9 cellular contexts compared by ENCODE assay signal in genomic region chr2:69767034-69767433, GRCh38. TPM values are rescaled to one million over a fixed set of nuclear protein-coding genes. Genes with fewer than 3 reads are reported as not detected.
A peak's percentile ranks its signal among the peaks of the same experiment; 100 is the strongest.
DNase-seq lines count a peak whose midpoint lies in the region; ATAC-seq, FAIRE-seq and TF ChIP-seq lines count a peak whose summit lies in the region.
"Had no signal": no experiment of that assay in that cellular context is flagged by ENCODE, and none has a peak within 500 bp of the region (broad histone marks: within the 10 kb centered on the region; RNA-seq: fewer than 3 reads in every experiment).

No MANE protein-coding gene starts in this region.

- H4K5ac ChIP-seq in H1 (ENCODE audit: insufficient read length, low read depth, low read length), result no peak overlapping the region

- H3K9me3 ChIP-seq in Loucy (ENCODE audit: insufficient read depth, low read depth, low read length), result no peaks in the 10 kb centered on the region
- no peaks in the 10 kb centered on the region for H3K9me3 ChIP-seq in H1 (ENCODE audit: insufficient read depth in 2 of 2, low read depth in 1 of 2, low read length in 1 of 2)
- H3K9me3 ChIP-seq in PC-3 (ENCODE audit: low read length), result no peaks in the 10 kb centered on the region

- H2BK20ac ChIP-seq in H1 (ENCODE audit: low read length), result no peak overlapping the region

- WGBS in H1 (ENCODE audit: extremely low coverage in 1 of 2, insufficient coverage in 1 of 2, insufficient read length in 1 of 2, insufficient replicate concordance in 2 of 2, low coverage in 1 of 2, low lambda C conversion rate in 2 of 2, missing lambda C conversion rate in 1 of 2), 2 experiments, result 87% methylated on average over 3 of the region's 3 CpGs; no CpG with 5 or more reads in 1 of the 2 experiments

- H3K9me3 Mint-ChIP-seq in osteocyte (ENCODE audit: unreplicated experiment), result no peaks in the 10 kb centered on the region

- no peak for ATAC-seq in HG03025 (IDR thresholded peaks at IDR 0.05; ENCODE audit: low FRiP score, unreplicated experiment)
- no peak for ATAC-seq in HG02870 (IDR thresholded peaks at IDR 0.05; ENCODE audit: unreplicated experiment)
- ATAC-seq in PC-3, result no peak

- no peak overlapping the region for H3K23ac ChIP-seq in H1 (ENCODE audit: insufficient read length)

- peak; percentile 25 for TF ChIP-seq CTCF in Loucy (conservative IDR thresholded peaks at IDR 0.05; ENCODE audit: low read length)
- 0 out of 4 replicates have a peak, but pooled peaks of 1 of the 3 experiments have one; percentile 1 for TF ChIP-seq CTCF in H1 (IDR thresholded peaks at IDR 0.05; ENCODE audit: control extremely low read depth in 1 of 3, insufficient read depth in 1 of 3, low read depth in 1 of 3, low read length in 3 of 3)
- peak; percentile 33 for TF ChIP-seq CTCF in osteocyte (IDR thresholded peaks at IDR 0.05)
- no peak for TF ChIP-seq CTCF in PC-3 (conservative IDR thresholded peaks at IDR 0.05; ENCODE audit: low read depth, low read length)

- H2AK5ac ChIP-seq in H1 (ENCODE audit: low read depth, low read length), result no peak overlapping the region

- H2BK12ac ChIP-seq in H1 (ENCODE audit: low read depth, low read length), result no peak overlapping the region

- H3K36me3 ChIP-seq in Loucy (ENCODE audit: insufficient read depth, low read length) (no peaks in the 10 kb centered on the region), H1 (ENCODE audit: control insufficient read depth in 2 of 4, insufficient read depth in 4 of 4, low read length in 3 of 4) (no peaks in the 10 kb centered on the region; a peak in 1 of 8 replicates), PC-3 (ENCODE audit: low read depth, low read length) (0 out of 2 replicates have a peak, but pooled peaks cover 3% of the 10 kb centered on the region)

- H3K4me2 ChIP-seq in Loucy (ENCODE audit: low read depth, low read length, poor library complexity, severe bottlenecking) (no peak overlapping the region), H1 (ENCODE audit: insufficient read depth in 1 of 2, low read depth in 2 of 2, low read length in 2 of 2) (no peak overlapping the region), PC-3 (ENCODE audit: low read length) (no peak overlapping the region)

- H2BK5ac ChIP-seq in H1 (ENCODE audit: low read depth, low read length), result no peak overlapping the region

- H3K9me2 ChIP-seq in Loucy (replicated peaks; ENCODE audit: low read depth, low read length) (no peaks in the 10 kb centered on the region), PC-3 (replicated peaks; ENCODE audit: low read length) (no peaks in the 10 kb centered on the region)

- TF ChIP-seq POLR2A in H1 (IDR thresholded peaks at IDR 0.05; ENCODE audit: control extremely low read depth in 1 of 2, low read depth in 2 of 2, low read length in 2 of 2), result no peak

- no peak for TF ChIP-seq EP300 in H1 (IDR thresholded peaks at IDR 0.05; ENCODE audit: borderline replicate concordance in 1 of 2, low read depth in 2 of 2, low read length in 2 of 2)

- no peak overlapping the region for H3K56ac ChIP-seq in H1 (replicated peaks; ENCODE audit: insufficient read length, low read depth, low read length)

- H3K27ac Mint-ChIP-seq in osteocyte (ENCODE audit: unreplicated experiment), result peak overlapping the region; percentile 93

- H3K27ac ChIP-seq in H1 (ENCODE audit: low read depth, low read length) (no peak overlapping the region), PC-3 (ENCODE audit: low read length) (no peak overlapping the region)

- peak overlapping the region; percentile 39 for H3K4me3 Mint-ChIP-seq in osteocyte (ENCODE audit: unreplicated experiment)

- no peaks in the 10 kb centered on the region for H4K20me1 ChIP-seq in Loucy (ENCODE audit: insufficient read depth, low read length, poor library complexity, severe bottlenecking)
- H4K20me1 ChIP-seq in H1 (replicated peaks in 1 of 2; ENCODE audit: control insufficient read depth in 1 of 2, insufficient read depth in 2 of 2, low read length in 2 of 2), result no peaks in the 10 kb centered on the region
- no peaks in the 10 kb centered on the region for H4K20me1 ChIP-seq in PC-3 (ENCODE audit: low read length)

- no peak overlapping the region for H4K8ac ChIP-seq in H1 (ENCODE audit: extremely low read depth, insufficient read depth, low read length)

- BruUV-seq in PC-3 (replicated peaks; lab: Mats Ljungman, UMichigan), result no TSS peak

- peaks cover 7% of the 10 kb centered on the region for H3K36me3 Mint-ChIP-seq in osteocyte (ENCODE audit: unreplicated experiment)

- H3K9ac ChIP-seq in Loucy (ENCODE audit: low read depth, low read length, poor library complexity, severe bottlenecking), result no peak overlapping the region
- no peak overlapping the region for H3K9ac ChIP-seq in H1 (replicated peaks in 1 of 4; ENCODE audit: extremely low read depth in 1 of 4, low read depth in 3 of 4, low read length in 3 of 4)
- H3K9ac ChIP-seq in PC-3 (ENCODE audit: low read length), result no peak overlapping the region

- H2BK15ac ChIP-seq in H1 (ENCODE audit: low read length), result no peak overlapping the region

- H3K18ac ChIP-seq in H1 (ENCODE audit: extremely low read depth, low read length), result no peak overlapping the region

- H3K79me2 ChIP-seq in Loucy (ENCODE audit: insufficient read depth, low read length), result no peaks in the 10 kb centered on the region
- no peaks in the 10 kb centered on the region for H3K79me2 ChIP-seq in H1 (ENCODE audit: control insufficient read depth in 1 of 2, insufficient read depth in 2 of 2, low read length in 2 of 2)
- H3K79me2 ChIP-seq in PC-3 (ENCODE audit: low read length), result peaks cover 24% of the 10 kb centered on the region; the same call in 1 of the 2 replicates

- FAIRE-seq in H1 (lab: Jason Lieb, UNC) (no peak), GM19239 (lab: Jason Lieb, UNC) (no peak)

- TF ChIP-seq RAD21 in H1 (IDR thresholded peaks at IDR 0.05 in 1 of 2, conservative IDR thresholded peaks at IDR 0.05 in 1 of 2; ENCODE audit: low read depth in 2 of 2, low read length in 2 of 2), result 0 out of 4 replicates have a peak, but pooled peaks have one; percentile 2 to 13

- peaks cover 9% of the 10 kb centered on the region for H3K27me3 ChIP-seq in Loucy (ENCODE audit: insufficient read depth, low read length, poor library complexity, severe bottlenecking)
- H3K27me3 ChIP-seq in H1 (replicated peaks in 1 of 4; ENCODE audit: control insufficient read depth in 3 of 4, extremely low read depth in 1 of 4, insufficient read depth in 3 of 4, low read length in 3 of 4), result no peaks in the 10 kb centered on the region
- H3K27me3 ChIP-seq in PC-3 (ENCODE audit: low read length), result no peaks in the 10 kb centered on the region

- peaks cover 2% of the 10 kb centered on the region; the same call in 1 of the 2 replicates for H3K23me2 ChIP-seq in H1 (ENCODE audit: low read depth, low read length)

- H3K27me3 Mint-ChIP-seq in osteocyte (ENCODE audit: unreplicated experiment), result no peaks in the 10 kb centered on the region

- no peaks in the 10 kb centered on the region; the same call in 1 of the 2 replicates for H3K79me1 ChIP-seq in H1 (ENCODE audit: low read depth, low read length)

- DNase-seq in AG08395 (ENCODE audit: low spot score) (peak; percentile 66), H1 (ENCODE audit: low read depth in 1 of 2, low spot score in 2 of 2) (no peak), osteocyte (ENCODE audit: extremely low spot score, unreplicated experiment) (no peak), GM19239 (ENCODE audit: insufficient read length, low spot score) (no peak), PC-3 (no peak)
- DNase-seq: activated CD4-positive, alpha-beta T cell treated with anti-CD3 and anti-CD28 coated beads, Interleukin-2, amount 50 U/mL, for 48 hours had no signal

- H3K4ac ChIP-seq in H1 (replicated peaks; ENCODE audit: insufficient read length, low read depth, low read length), result no peak overlapping the region

- H3K4me1 ChIP-seq in Loucy (ENCODE audit: insufficient read depth, low read length, poor library complexity, severe bottlenecking) (peaks cover 18% of the 10 kb centered on the region), H1 (replicated peaks in 1 of 4; ENCODE audit: control insufficient read depth in 3 of 4, insufficient read depth in 4 of 4, low read length in 3 of 4) (peaks cover 0 to 4% (median 0%) of the 10 kb centered on the region in 4 experiments; a peak in 3 of 7 replicates), PC-3 (ENCODE audit: insufficient read depth, low read length) (peaks cover 70% of the 10 kb centered on the region)

- H4K91ac ChIP-seq in H1 (replicated peaks; ENCODE audit: insufficient read length, low read length), result no peak overlapping the region

- POLR2A ChIA-PET in H1 (lab: Charles Lee; ENCODE audit: partially characterized antibody) (interaction anchor here (1.5 kb wide), 2 partner anchors 11 to 26 kb away, joined by 3 read pairs; no protein-coding TSS in a partner anchor), PC-3 (lab: Charles Lee; ENCODE audit: unreplicated experiment) (interaction anchor here (0.6 kb wide), 1 partner anchor 416 kb away, joined by 5 read pairs; no protein-coding TSS in a partner anchor)

- H2BK120ac ChIP-seq in H1 (replicated peaks; ENCODE audit: low read depth, low read length), result no peak overlapping the region

- no peak overlapping the region for H3K14ac ChIP-seq in H1 (ENCODE audit: insufficient read length)

- H2AFZ ChIP-seq in Loucy (ENCODE audit: low read length) (no peak overlapping the region), H1 (ENCODE audit: low read length) (no peak overlapping the region), PC-3 (ENCODE audit: low read length) (no peak overlapping the region)

- H3F3A ChIP-seq in Loucy (ENCODE audit: low read depth), result 0 out of 2 replicates have a peak, but pooled peaks cover 2% of the 10 kb centered on the region
- H3F3A ChIP-seq in PC-3 (ENCODE audit: low read length, unreplicated experiment), result no peaks in the 10 kb centered on the region

- H3K4me3 ChIP-seq in Loucy (ENCODE audit: low read length, poor library complexity, severe bottlenecking) (no peak overlapping the region), H1 (ENCODE audit: extremely low read depth in 1 of 4, insufficient read depth in 2 of 4, low read depth in 3 of 4, low read length in 4 of 4) (no peak overlapping the region), PC-3 (ENCODE audit: low read length) (no peak overlapping the region)

- intact Hi-C loops in PC-3 (cut with micrococcal nuclease), result no loop called here

- CTCF ChIA-PET in H1 (lab: Charles Lee; ENCODE audit: partially characterized antibody), result interaction anchor here (0.9 to 2.3 kb wide), 11 partner anchors 9 to 51 kb away, joined by 3 to 6 read pairs (median 4); no protein-coding TSS in a partner anchor
- CTCF ChIA-PET in PC-3 (lab: Charles Lee), result no interaction called here

- H3K4me1 Mint-ChIP-seq in osteocyte (ENCODE audit: unreplicated experiment), result peaks cover 48% of the 10 kb centered on the region

RNA-seq across cellular contexts. Expression of gene ANXA4, which starts 25.1 kb away (rescaled TPM):
- 16.9 and 17.6 TPM in 2 replicates for total RNA-seq in H1 (2021; fragmentation: NEBNext Ultra II Directional; extraction: Animal tissue kit (Norgen Biotek cat#: 25700))
- polyA plus RNA-seq in H1 (2011; rRNA removed), result 8.9 and 9.4 TPM in 2 replicates
- 17.2 TPM for polyA plus RNA-seq in H1 (2011; cell fraction: cytosol; rRNA removed)
- polyA plus RNA-seq in H1 (2011; cell fraction: nucleus; rRNA removed), result 20.7 TPM
- polyA plus RNA-seq in H1 (2012, experiment 1 of 2), result 21.8 to 31.5 TPM (median 26.2 TPM) in 4 replicates
- polyA plus RNA-seq in H1 (2012, experiment 2 of 2), result 5.4 TPM
- polyA plus RNA-seq in H1 (2013, experiment 1 of 2), result 10.7 TPM
- 9.8 TPM for polyA plus RNA-seq in H1 (2013, experiment 2 of 2)
- 24.1 and 26.9 TPM in 2 replicates for polyA minus RNA-seq in H1 (2011; rRNA and poly(A)+ RNA removed)
- polyA minus RNA-seq in H1 (2011; cell fraction: cytosol; rRNA and poly(A)+ RNA removed), result 6.3 TPM
- 9.0 TPM for polyA minus RNA-seq in H1 (2011; cell fraction: nucleus; rRNA and poly(A)+ RNA removed)
- total RNA-seq in osteocyte, result 76.6 and 81.5 TPM in 2 replicates
- 43.3 and 51.1 TPM in 2 replicates for total RNA-seq in PC-3 (2014; rRNA removed)
